In genomic region chr16:85027349-85027967, GRCh38 we compare ENCODE assay signal across 8 cellular contexts. TPM values are rescaled to one million over a fixed set of nuclear protein-coding genes. Genes with fewer than 3 reads are reported as not detected.
A peak's percentile ranks its signal among the peaks of the same experiment; 100 is the strongest.
DNase-seq lines count a peak whose midpoint lies in the region; ATAC-seq and TF ChIP-seq lines count a peak whose summit lies in the region.

TSS of gene KIAA0513 (plus strand) at chr16:85027795. CDS start at chr16:85067072, 39,277 bp downstream.

- CTCF ChIA-PET in activated B cell treated with CpG ODN at 0.5 μM for 24 hours (lab: Charles Lee) = interaction anchor here (0.8 to 1.8 kb wide), 4 partner anchors 17 to 911 kb away, joined by 3 to 8 read pairs (median 4); partner anchors contain the start of gene MBTPS1

- peak; percentile 80 for ATAC-seq in GM18868 (IDR thresholded peaks at IDR 0.05; ENCODE audit: unreplicated experiment)
- ATAC-seq in HG03108 (IDR thresholded peaks at IDR 0.05; ENCODE audit: unreplicated experiment) = peak; percentile 72
- peak; percentile 87 for ATAC-seq in activated B cell treated with CpG ODN at 0.5 μM for 24 hours (ENCODE audit: low read depth)

- intact Hi-C loops in activated B cell treated with CpG ODN at 0.5 μM for 24 hours (cut with micrococcal nuclease) = loop anchor here (1.0 to 10.0 kb wide), 7 partner anchors 16 to 1223 kb away; partner anchors contain the start of genes C16orf74, HSBP1, MEAK7 and TAF1C

- DNase-seq in AG08395 (ENCODE audit: low spot score) (peak; percentile 100), NCI-H2227 (lab: John Stamatoyannopoulos, UW; ENCODE audit: unreplicated experiment) (peak; percentile 94), activated B cell treated with CpG ODN at 0.5 μM for 24 hours (peak; percentile 99), caudate nucleus (lab: John Stamatoyannopoulos, UW) (peak; percentile 45 to 97 (median 90)), islet precursor cell (peak; percentile 96)
- DNase-seq in stimulated activated CD4-positive, alpha-beta T cell treated with anti-CD3 and anti-CD28 coated beads, Interleukin-12 subunit alpha, Interleukin-12 subunit beta, amount 100 ng/mL, for 4 hours = peak; percentile 98

- H3K9me3 Mint-ChIP-seq in activated B cell treated with CpG ODN at 0.5 μM for 24 hours = peaks cover 3% of the 10 kb centered on the region

- TF ChIP-seq CTCF in activated B cell treated with CpG ODN at 0.5 μM for 24 hours (IDR thresholded peaks at IDR 0.05) = no peak

- peaks cover 42% of the 10 kb centered on the region for H3K4me1 Mint-ChIP-seq in activated B cell treated with CpG ODN at 0.5 μM for 24 hours

- H3K27me3 Mint-ChIP-seq in activated B cell treated with CpG ODN at 0.5 μM for 24 hours = peaks cover 11% of the 10 kb centered on the region

- peak within 1 kb of the TSS; percentile 88 for H3K27ac Mint-ChIP-seq in activated B cell treated with CpG ODN at 0.5 μM for 24 hours

- POLR2A ChIA-PET in activated B cell treated with CpG ODN at 0.5 μM for 24 hours (lab: Charles Lee) = interaction anchor here (0.5 to 4.2 kb wide), 9 partner anchors 9 to 882 kb away, joined by 3 to 51 read pairs (median 5); partner anchors contain the start of genes DNAAF1, HSDL1 and ZDHHC7

- H3K36me3 Mint-ChIP-seq in activated B cell treated with CpG ODN at 0.5 μM for 24 hours (ENCODE audit: low read depth) = peaks cover 2% of the 10 kb centered on the region

- peak within 1 kb of the TSS; percentile 89 for H3K4me3 Mint-ChIP-seq in activated B cell treated with CpG ODN at 0.5 μM for 24 hours

- peak within 1 kb of the TSS; percentile 81 for H3K27ac ChIP-seq in caudate nucleus (ENCODE audit: low read depth, low read length)

RNA-seq across cellular contexts. Expression of gene KIAA0513, which starts in this region (rescaled TPM):
- 0.62 and 1.1 TPM in 2 replicates for total RNA-seq in activated B cell treated with CpG ODN at 0.5 μM for 24 hours

Comparison
In these comparisons a context has a peak if more than half of its experiments do, and no peak if none do; other contexts are left out.
1. Peak in every context shown above with its lines: DNase-seq, ATAC-seq and H3K27ac ChIP-seq.